ENCODE assay signal across 8 cellular contexts in the genomic region with DNA sequence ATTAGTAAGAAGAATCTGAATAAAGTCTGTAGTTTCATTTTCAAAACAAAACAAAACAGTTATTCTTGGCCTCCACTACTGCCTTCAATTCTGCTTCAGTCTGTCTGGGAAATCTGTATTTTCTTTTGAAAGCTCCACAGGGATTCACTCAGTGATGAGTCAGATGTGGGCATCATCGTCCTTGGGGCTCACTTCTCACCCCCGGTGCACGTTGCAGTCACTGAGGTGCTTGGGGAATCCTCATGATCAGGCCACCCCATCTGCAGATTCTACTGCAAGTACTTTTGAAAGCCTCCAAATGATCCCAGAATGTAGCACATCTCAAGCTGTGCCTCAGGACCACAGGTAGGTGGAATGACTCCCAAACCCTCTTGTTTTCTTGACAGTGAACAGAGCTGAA. TPM values are rescaled to one million over a fixed set of nuclear protein-coding genes. Genes with fewer than 3 reads are reported as not detected.
DNase-seq lines count a peak whose midpoint lies in the region; ATAC-seq and TF ChIP-seq lines count a peak whose summit lies in the region.

No MANE protein-coding gene starts in this region.

- 37 to 41% methylated on average over 3 of the region's 3 CpGs for WGBS in lower leg skin, 2 donors

- no peaks in the 10 kb centered on the region for H3K27me3 ChIP-seq in GM06990 (replicated peaks; ENCODE audit: control insufficient read depth, insufficient read depth, low read length)

- TF ChIP-seq CTCF in GM06990 (IDR thresholded peaks at IDR 0.05; ENCODE audit: insufficient read depth, low read length, poor library complexity, severe bottlenecking) (no peak), astrocyte of the spinal cord (IDR thresholded peaks at IDR 0.05; ENCODE audit: low read depth, low read length) (no peak), lower leg skin (IDR thresholded peaks at IDR 0.05) (no peak)

- H3K36me3 ChIP-seq in GM06990 (ENCODE audit: control insufficient read depth, insufficient read depth, low read length): no peaks in the 10 kb centered on the region

- in situ Hi-C loops in astrocyte of the spinal cord (cut with HindIII; ENCODE audit: low sequenced_read_pairs): no loop called here

- intact Hi-C loops in lower leg skin (cut with DNase I; ENCODE audit: low total_unique reads): no loop called here

- no peak for DNase-seq in GM06990 (ENCODE audit: extremely low read depth, insufficient read length)
- peak; percentile 94 for DNase-seq in astrocyte of the spinal cord (ENCODE audit: low read depth, low spot score)
- DNase-seq in myocyte (ENCODE audit: low read depth): peak; percentile 45
- DNase-seq in lower leg skin (ENCODE audit: low spot score in 2 of 2): no peak
- DNase-seq in cortex of kidney (lab: John Stamatoyannopoulos, UW): no peak
- DNase-seq in NCI-H2081 (lab: John Stamatoyannopoulos, UW): no peak

- ATAC-seq in HG03469 (IDR thresholded peaks at IDR 0.05; ENCODE audit: unreplicated experiment): peak; percentile 6
- ATAC-seq in HG02981 (IDR thresholded peaks at IDR 0.05; ENCODE audit: unreplicated experiment): no peak

- no peak for TF ChIP-seq POLR2A in lower leg skin (IDR thresholded peaks at IDR 0.05)

- peak overlapping the region; percentile 39 for H3K4me3 ChIP-seq in GM06990 (replicated peaks; ENCODE audit: low read depth, low read length)
- peak overlapping the region; percentile 30 for H3K4me3 ChIP-seq in astrocyte of the spinal cord (ENCODE audit: low read depth, low read length)
- H3K4me3 ChIP-seq in lower leg skin (ENCODE audit: low read depth, poor library complexity, severe bottlenecking): no peak overlapping the region

RNA-seq across cellular contexts. Expression of gene LPIN2, which starts 34.3 kb away (rescaled TPM):
- total RNA-seq in myocyte (22.9 and 28.7 TPM in 2 replicates), lower leg skin (1 to 10 TPM; 4.2 to 8.6 (median 6.7) TPM)
- polyA plus RNA-seq in myocyte (2012): 14.7 TPM

Comparison
In these comparisons a context has a peak if more than half of its experiments do, and no peak if none do; other contexts are left out.
1. DNase-seq: peak in astrocyte of the spinal cord (single experiment) and myocyte (single experiment); none in GM06990 (single experiment), lower leg skin (0 of 2), cortex of kidney (single experiment) and NCI-H2081 (0 of 2).